ENCODE assay signal across 8 cellular contexts in genomic region chr11:66222358-66223149, GRCh38. TPM values are rescaled to one million over a fixed set of nuclear protein-coding genes. Genes with fewer than 3 reads are reported as not detected.
A peak's percentile ranks its signal among the peaks of the same experiment; 100 is the strongest.
DNase-seq lines count a peak whose midpoint lies in the region; ATAC-seq and TF ChIP-seq lines count a peak whose summit lies in the region.

No MANE protein-coding gene starts in this region.

- no peaks in the 10 kb centered on the region for H3K27me3 Mint-ChIP-seq in activated naive CD4-positive, alpha-beta T cell treated with anti-CD3 and anti-CD28 coated beads, Interleukin-2, amount 10 ng/mL, durations not matched to agents 7 days and 5 days

- no peaks in the 10 kb centered on the region for H3K9me2 ChIP-seq in SK-N-SH

- H3K4me2 ChIP-seq in SK-N-SH, result no peak overlapping the region
- H3K4me2 ChIP-seq in trophoblast cell (ENCODE audit: low read length), result no peak overlapping the region

- no peak overlapping the region for H4K8ac ChIP-seq in trophoblast cell (ENCODE audit: low read depth, low read length)

- no peak overlapping the region for H3K18ac ChIP-seq in trophoblast cell (ENCODE audit: low read length)

- peaks cover 31 to 48% of the 10 kb centered on the region in 2 experiments for H3K36me3 ChIP-seq in SK-N-SH (replicated peaks in 1 of 2; ENCODE audit: control insufficient read depth in 1 of 2, insufficient read depth in 2 of 2, low read length in 1 of 2)
- peaks cover 38 to 53% of the 10 kb centered on the region in 2 experiments for H3K36me3 ChIP-seq in trophoblast cell (ENCODE audit: control insufficient read depth in 1 of 2, insufficient read depth in 2 of 2, low read length in 2 of 2)
- peaks cover 52% of the 10 kb centered on the region for H3K36me3 ChIP-seq in upper lobe of right lung

- peaks cover 8% of the 10 kb centered on the region for H3F3A ChIP-seq in SK-N-SH (replicated peaks; ENCODE audit: insufficient read depth)

- no peak overlapping the region for H2BK12ac ChIP-seq in trophoblast cell (ENCODE audit: low read length)

- H2AFZ ChIP-seq in SK-N-SH (ENCODE audit: low read depth), result no peak overlapping the region
- H2AFZ ChIP-seq in trophoblast cell (ENCODE audit: insufficient read depth, low read length, poor library complexity), result no peak overlapping the region

- H3K27me3 ChIP-seq in SK-N-SH (ENCODE audit: insufficient read depth), result no peaks in the 10 kb centered on the region
- H3K27me3 ChIP-seq in trophoblast cell (ENCODE audit: insufficient read depth, low read length), result no peaks in the 10 kb centered on the region
- H3K27me3 ChIP-seq in upper lobe of right lung, result no peaks in the 10 kb centered on the region

- peaks cover 22% of the 10 kb centered on the region for H3K4me1 Mint-ChIP-seq in activated naive CD4-positive, alpha-beta T cell treated with anti-CD3 and anti-CD28 coated beads, Interleukin-2, amount 10 ng/mL, durations not matched to agents 7 days and 5 days

- no peak overlapping the region for H2BK5ac ChIP-seq in trophoblast cell (ENCODE audit: low read depth, low read length, poor library complexity)

- H4K12ac ChIP-seq in trophoblast cell (ENCODE audit: low read depth, low read length), result no peak overlapping the region

- H3K79me1 ChIP-seq in trophoblast cell (ENCODE audit: low read length), result no peaks in the 10 kb centered on the region

- no peak overlapping the region for H3K23ac ChIP-seq in trophoblast cell (ENCODE audit: low read length)

- H3K4me1 ChIP-seq in SK-N-SH (ENCODE audit: control insufficient read depth in 1 of 2, insufficient read depth in 2 of 2, low read depth in 1 of 2, low read length in 1 of 2), result peaks cover 0 to 6% of the 10 kb centered on the region in 2 experiments; a peak in 1 of 4 replicates
- H3K4me1 ChIP-seq in trophoblast cell (ENCODE audit: control insufficient read depth in 1 of 2, insufficient read depth in 2 of 2, low read length in 2 of 2), result no peaks in the 10 kb centered on the region
- no peaks in the 10 kb centered on the region for H3K4me1 ChIP-seq in upper lobe of right lung

- H3K4me3 ChIP-seq in SK-N-SH (ENCODE audit: low read depth in 2 of 2, low read length in 1 of 2) (no peak overlapping the region; a peak in 1 of 4 replicates), trophoblast cell (ENCODE audit: low read depth, low read length) (no peak overlapping the region), upper lobe of right lung (no peak overlapping the region)

- no peak overlapping the region for H2BK120ac ChIP-seq in trophoblast cell (ENCODE audit: insufficient read depth, low read length, poor library complexity)

- no peak overlapping the region for H2AK5ac ChIP-seq in trophoblast cell (ENCODE audit: low read length)

- POLR2A ChIA-PET in SK-N-SH (lab: Yijun Ruan, JAX), result interaction anchor here (1.6 kb wide), 1 partner anchor 45 kb away, joined by 5 read pairs; no protein-coding TSS in a partner anchor

- peak; percentile 100 for TF ChIP-seq CTCF in GM12874 (IDR thresholded peaks at IDR 0.05; ENCODE audit: insufficient read depth, low read depth, low read length)
- TF ChIP-seq CTCF in SK-N-SH (IDR thresholded peaks at IDR 0.05), result peak; percentile 98
- TF ChIP-seq CTCF in upper lobe of right lung (IDR thresholded peaks at IDR 0.05), result peak; percentile 99

- H3K9ac ChIP-seq in SK-N-SH (no peak overlapping the region), trophoblast cell (ENCODE audit: low read length) (no peak overlapping the region)

- CTCF ChIA-PET in SK-N-SH (lab: Yijun Ruan, JAX), result interaction anchor here (0.6 to 6.7 kb wide), 52 partner anchors 8 to 521 kb away, joined by 3 to 73 read pairs (median 4); partner anchors contain the start of genes BRMS1, CNIH2, GAL3ST3 and RAB1B
- CTCF ChIA-PET in activated naive CD4-positive, alpha-beta T cell treated with anti-CD3 and anti-CD28 coated beads, Interleukin-2, amount 10 ng/mL, durations not matched to agents 7 days and 5 days (lab: Charles Lee), result interaction anchor here (0.8 to 3.0 kb wide), 16 partner anchors 12 to 228 kb away, joined by 3 to 23 read pairs (median 4); partner anchors contain the start of genes RAB1B and YIF1A

- WGBS in SK-N-SH (ENCODE audit: low lambda C conversion rate), result 26% methylated on average over 21 of the region's 21 CpGs
- no CpG with 5 or more reads among the region's 21 CpGs for WGBS in trophoblast cell (ENCODE audit: extremely low coverage, insufficient coverage, insufficient read length)

- peak; percentile 91 for TF ChIP-seq RAD21 in SK-N-SH (IDR thresholded peaks at IDR 0.05; ENCODE audit: low read length)

- H3K14ac ChIP-seq in trophoblast cell (ENCODE audit: low read length), result no peak overlapping the region

- peak; percentile 95 for DNase-seq in NCI-H1105 treated with DMSO at 0.1 percent for 48 hours (lab: John Stamatoyannopoulos, UW)
- DNase-seq in SK-N-SH, result peak; percentile 91
- DNase-seq in activated naive CD4-positive, alpha-beta T cell treated with anti-CD3 and anti-CD28 coated beads, Interleukin-2, amount 10 ng/mL, durations not matched to agents 7 days and 5 days, result peak; percentile 95
- peak; percentile 61 for DNase-seq in glomerular endothelial cell (ENCODE audit: extremely low read depth, low read depth, low spot score)
- DNase-seq in trophoblast cell, result peak; percentile 94 to 97
- DNase-seq in upper lobe of right lung, result peak; percentile 93

- no peak overlapping the region for H3K4ac ChIP-seq in trophoblast cell (ENCODE audit: low read depth, low read length)

- peak overlapping the region; percentile 84 for H3K27ac Mint-ChIP-seq in activated naive CD4-positive, alpha-beta T cell treated with anti-CD3 and anti-CD28 coated beads, Interleukin-2, amount 10 ng/mL, durations not matched to agents 7 days and 5 days

- no peaks in the 10 kb centered on the region for H3K79me2 ChIP-seq in SK-N-SH (ENCODE audit: insufficient read depth)
- no peaks in the 10 kb centered on the region for H3K79me2 ChIP-seq in trophoblast cell (ENCODE audit: control insufficient read depth, insufficient read depth, low read length, poor library complexity)

- H4K91ac ChIP-seq in trophoblast cell (ENCODE audit: low read depth, low read length), result no peak overlapping the region

- ATAC-seq in HG02759 (IDR thresholded peaks at IDR 0.05; ENCODE audit: unreplicated experiment) (peak; percentile 88), upper lobe of right lung (peak; percentile 99)

- H3K36me3 Mint-ChIP-seq in activated naive CD4-positive, alpha-beta T cell treated with anti-CD3 and anti-CD28 coated beads, Interleukin-2, amount 10 ng/mL, durations not matched to agents 7 days and 5 days, result peaks cover 44% of the 10 kb centered on the region

- intact Hi-C loops in upper lobe of right lung (cut with DNase I), result no loop called here

- no peak for TF ChIP-seq EP300 in SK-N-SH (IDR thresholded peaks at IDR 0.05; ENCODE audit: borderline replicate concordance in 1 of 2, low read depth in 1 of 2, low read length in 1 of 2)

- H3K27ac ChIP-seq in SK-N-SH (ENCODE audit: low read depth in 2 of 2, low read length in 1 of 2) (no peak overlapping the region), trophoblast cell (ENCODE audit: low read depth, low read length) (no peak overlapping the region), upper lobe of right lung (no peak overlapping the region)

- H3K9me3 ChIP-seq in SK-N-SH (no peaks in the 10 kb centered on the region), trophoblast cell (ENCODE audit: insufficient read depth, low read depth, low read length) (no peaks in the 10 kb centered on the region), upper lobe of right lung (no peaks in the 10 kb centered on the region)

- H3K4me3 Mint-ChIP-seq in activated naive CD4-positive, alpha-beta T cell treated with anti-CD3 and anti-CD28 coated beads, Interleukin-2, amount 10 ng/mL, durations not matched to agents 7 days and 5 days, result no peak overlapping the region

- 0 out of 2 replicates have a peak, but pooled peaks cover 4% of the 10 kb centered on the region for H4K20me1 ChIP-seq in SK-N-SH (ENCODE audit: insufficient read depth)

- H3K9me3 Mint-ChIP-seq in activated naive CD4-positive, alpha-beta T cell treated with anti-CD3 and anti-CD28 coated beads, Interleukin-2, amount 10 ng/mL, durations not matched to agents 7 days and 5 days, result no peaks in the 10 kb centered on the region

TF ChIP-seq in SK-N-SH, 30 proteins besides CTCF, POLR2A, EP300 and RAD21 (continues in another document):
- peak; percentile 61 for TF ChIP-seq CHD2 (IDR thresholded peaks at IDR 0.05; ENCODE audit: low read length, partially characterized antibody)
- peak; percentile 61 for TF ChIP-seq MAX (IDR thresholded peaks at IDR 0.05; ENCODE audit: low read depth)
- no peak for TF ChIP-seq NFIC (IDR thresholded peaks at IDR 0.05; ENCODE audit: borderline replicate concordance)
- no peak for TF ChIP-seq YY1 (IDR thresholded peaks at IDR 0.05; ENCODE audit: low read depth)
- no peak for TF ChIP-seq TEAD4 (IDR thresholded peaks at IDR 0.05; ENCODE audit: borderline replicate concordance, insufficient read depth)
- TF ChIP-seq USF1 (IDR thresholded peaks at IDR 0.05; ENCODE audit: borderline replicate concordance, low read depth), result peak; percentile 91
- no peak for TF ChIP-seq JUND (IDR thresholded peaks at IDR 0.05)

RNA-seq across cellular contexts. Expression of gene KLC2, which starts 34.9 kb away (rescaled TPM):
- polyA plus RNA-seq in SK-N-SH (2012; rRNA removed), result 36.4 and 39.0 TPM in 2 replicates
- 17.0 and 26.6 TPM in 2 replicates for polyA plus RNA-seq in SK-N-SH (2012; cell fraction: cytosol; rRNA removed)
- 92.5 and 95.3 TPM in 2 replicates for polyA plus RNA-seq in SK-N-SH (2012; cell fraction: nucleus; rRNA removed)
- 20.7 and 35.5 TPM in 2 replicates for total RNA-seq in glomerular endothelial cell
- 28.2 and 28.4 TPM in 2 replicates for polyA plus RNA-seq in trophoblast cell (2013)
- 27.6 TPM for total RNA-seq in upper lobe of right lung

RNA-seq across cellular contexts. Expression of gene RAB1B, which starts 45.9 kb away (rescaled TPM):
- 204 and 208 TPM in 2 replicates for polyA plus RNA-seq in SK-N-SH (2012; rRNA removed)
- polyA plus RNA-seq in SK-N-SH (2012; cell fraction: cytosol; rRNA removed), result 90.6 and 132 TPM in 2 replicates
- 85.5 and 96.0 TPM in 2 replicates for polyA plus RNA-seq in SK-N-SH (2012; cell fraction: nucleus; rRNA removed)
- total RNA-seq in glomerular endothelial cell, result 179 and 180 TPM in 2 replicates
- polyA plus RNA-seq in trophoblast cell (2013), result 160 and 162 TPM in 2 replicates
- 138 TPM for total RNA-seq in upper lobe of right lung

RNA-seq across cellular contexts. Expression of gene CNIH2, which starts 55.4 kb away (rescaled TPM):
- 7.4 and 11.8 TPM in 2 replicates for polyA plus RNA-seq in SK-N-SH (2012; rRNA removed)
- polyA plus RNA-seq in SK-N-SH (2012; cell fraction: cytosol; rRNA removed), result 9.1 and 9.3 TPM in 2 replicates
- polyA plus RNA-seq in SK-N-SH (2012; cell fraction: nucleus; rRNA removed), result 11.9 and 12.3 TPM in 2 replicates
- 0.15 TPM in 1 of 2 replicates, not detected in the other for total RNA-seq in glomerular endothelial cell
- 4.7 and 5.3 TPM in 2 replicates for polyA plus RNA-seq in trophoblast cell (2013)
- 1.6 TPM for total RNA-seq in upper lobe of right lung
